9 cellular contexts compared by ENCODE assay signal in genomic region chr16:11799509-11800384, GRCh38. TPM values are rescaled to one million over a fixed set of nuclear protein-coding genes. Genes with fewer than 3 reads are reported as not detected.
A peak's percentile ranks its signal among the peaks of the same experiment; 100 is the strongest.
DNase-seq lines count a peak whose midpoint lies in the region; ATAC-seq lines count a peak whose summit lies in the region.
"Had no signal": no experiment of that assay in that cellular context is flagged by ENCODE, and none has a peak within 500 bp of the region (broad histone marks: within the 10 kb centered on the region; RNA-seq: fewer than 3 reads in every experiment).

No MANE protein-coding gene starts in this region.

- no peaks in the 10 kb centered on the region for H3K9me3 Mint-ChIP-seq in CD8-positive, alpha-beta memory T cell
- H3K9me3 Mint-ChIP-seq in activated naive CD8-positive, alpha-beta T cell treated with anti-CD3 and anti-CD28 coated beads for 36 hours = no peaks in the 10 kb centered on the region
- H3K9me3 Mint-ChIP-seq in naive thymus-derived CD8-positive, alpha-beta T cell = no peaks in the 10 kb centered on the region

- no peaks in the 10 kb centered on the region for H3K36me3 ChIP-seq in CD8-positive, alpha-beta memory T cell (ENCODE audit: insufficient read depth, low read length)
- H3K36me3 ChIP-seq in KOPT-K1 (ENCODE audit: insufficient read depth, low read length) = peaks cover 8% of the 10 kb centered on the region
- H3K36me3 ChIP-seq in aorta (ENCODE audit: control insufficient read depth in 1 of 2, insufficient read depth in 2 of 2, low read length in 1 of 2) = no peaks in the 10 kb centered on the region
- H3K36me3 ChIP-seq: Peyer's patch had no signal

- 88% methylated on average over 14 of the region's 14 CpGs for WGBS in aorta, 2 donors

- peak overlapping the region; percentile 21 to 98 (median 80) for H3K27ac Mint-ChIP-seq in CD8-positive, alpha-beta memory T cell
- H3K27ac Mint-ChIP-seq in activated naive CD8-positive, alpha-beta T cell treated with anti-CD3 and anti-CD28 coated beads for 36 hours = peak overlapping the region; percentile 82
- H3K27ac Mint-ChIP-seq in naive thymus-derived CD8-positive, alpha-beta T cell = peak overlapping the region; percentile 79 to 100 (median 98)

- POLR2A ChIA-PET in CD8-positive, alpha-beta memory T cell (lab: Charles Lee) = interaction anchor here (4.2 kb wide), 1 partner anchor 15 kb away, joined by 45 read pairs; no protein-coding TSS in a partner anchor
- POLR2A ChIA-PET in naive thymus-derived CD8-positive, alpha-beta T cell (lab: Charles Lee) = interaction anchor here (1.2 to 1.8 kb wide), 3 partner anchors 9 to 58 kb away, joined by 3 to 5 read pairs (median 5); partner anchors contain the start of gene TXNDC11

- H3K9me3 ChIP-seq in CD8-positive, alpha-beta memory T cell (ENCODE audit: low read length) = no peaks in the 10 kb centered on the region
- H3K9me3 ChIP-seq in KOPT-K1 (ENCODE audit: insufficient read depth, low read length, poor library complexity, severe bottlenecking) (no peaks in the 10 kb centered on the region), aorta (ENCODE audit: control insufficient read depth, low read length) (no peaks in the 10 kb centered on the region)
- H3K9me3 ChIP-seq: Peyer's patch had no signal

- CTCF ChIA-PET in CD8-positive, alpha-beta memory T cell (lab: Charles Lee) = interaction anchor here (3.5 to 5.2 kb wide), 3 partner anchors 11 to 57 kb away, joined by 21 to 92 read pairs (median 34); partner anchors contain the start of gene TXNDC11

- no peak for DNase-seq in CD8-positive, alpha-beta memory T cell
- DNase-seq in activated naive CD8-positive, alpha-beta T cell treated with anti-CD3 and anti-CD28 coated beads for 36 hours = no peak
- peak in 3 of 10 donors; percentile 32 to 36 (median 35) for DNase-seq in naive thymus-derived CD8-positive, alpha-beta T cell
- DNase-seq in aorta = no peak
- DNase-seq in NCI-H2227 (lab: John Stamatoyannopoulos, UW; ENCODE audit: unreplicated experiment) = no peak

- H3K4me1 Mint-ChIP-seq in CD8-positive, alpha-beta memory T cell = peaks cover 36 to 51% (median 50%) of the 10 kb centered on the region in 3 donors
- peaks cover 49% of the 10 kb centered on the region for H3K4me1 Mint-ChIP-seq in activated naive CD8-positive, alpha-beta T cell treated with anti-CD3 and anti-CD28 coated beads for 36 hours
- H3K4me1 Mint-ChIP-seq in naive thymus-derived CD8-positive, alpha-beta T cell = peaks cover 29 to 56% (median 52%) of the 10 kb centered on the region in 4 donors

- intact Hi-C loops in aorta (cut with DNase I) = no loop called here

- peaks cover 40% of the 10 kb centered on the region for H3K4me1 ChIP-seq in CD8-positive, alpha-beta memory T cell (ENCODE audit: insufficient read depth, low read length)
- no peaks in the 10 kb centered on the region for H3K4me1 ChIP-seq in aorta (ENCODE audit: control insufficient read depth in 1 of 2, insufficient read depth in 2 of 2, low read length in 2 of 2)

- H3K36me3 Mint-ChIP-seq in CD8-positive, alpha-beta memory T cell = peaks cover 0 to 19% (median 0%) of the 10 kb centered on the region in 3 donors
- H3K36me3 Mint-ChIP-seq in activated naive CD8-positive, alpha-beta T cell treated with anti-CD3 and anti-CD28 coated beads for 36 hours = peaks cover 22% of the 10 kb centered on the region
- peaks cover 0 to 3% (median 0%) of the 10 kb centered on the region in 3 donors for H3K36me3 Mint-ChIP-seq in naive thymus-derived CD8-positive, alpha-beta T cell

- ATAC-seq in naive thymus-derived CD8-positive, alpha-beta T cell = no peak
- ATAC-seq in aorta (ENCODE audit: low FRiP score) (no peak), GM18909 (IDR thresholded peaks at IDR 0.05; ENCODE audit: poor library complexity, unreplicated experiment) (no peak), HG02642 (IDR thresholded peaks at IDR 0.05; ENCODE audit: poor library complexity, unreplicated experiment) (no peak)

- no peaks in the 10 kb centered on the region for H3K27me3 ChIP-seq in CD8-positive, alpha-beta memory T cell (ENCODE audit: insufficient read depth, low read length, poor library complexity, severe bottlenecking)
- H3K27me3 ChIP-seq in aorta (ENCODE audit: control insufficient read depth in 1 of 2, insufficient read depth in 2 of 2, low read length in 1 of 2) = no peaks in the 10 kb centered on the region
- H3K27me3 ChIP-seq: Peyer's patch had no signal

- H3K4me3 Mint-ChIP-seq in CD8-positive, alpha-beta memory T cell = peak overlapping the region in 5 of 7 donors; percentile 30 to 93 (median 52)
- peak overlapping the region; percentile 93 for H3K4me3 Mint-ChIP-seq in activated naive CD8-positive, alpha-beta T cell treated with anti-CD3 and anti-CD28 coated beads for 36 hours
- peak overlapping the region in 9 of 10 donors; percentile 39 to 97 (median 61) for H3K4me3 Mint-ChIP-seq in naive thymus-derived CD8-positive, alpha-beta T cell

- H3K27me3 Mint-ChIP-seq in CD8-positive, alpha-beta memory T cell = peaks cover 0 to 5% of the 10 kb centered on the region in 2 donors
- H3K27me3 Mint-ChIP-seq in activated naive CD8-positive, alpha-beta T cell treated with anti-CD3 and anti-CD28 coated beads for 36 hours = no peaks in the 10 kb centered on the region
- H3K27me3 Mint-ChIP-seq in naive thymus-derived CD8-positive, alpha-beta T cell = no peaks in the 10 kb centered on the region

- no peak overlapping the region for H3K4me3 ChIP-seq in CD8-positive, alpha-beta memory T cell (ENCODE audit: low read length)
- no peak overlapping the region for H3K4me3 ChIP-seq in aorta (ENCODE audit: low read length in 2 of 2)
- H3K4me3 ChIP-seq: Peyer's patch had no signal

- peak overlapping the region; percentile 2 for H3K27ac ChIP-seq in CD8-positive, alpha-beta memory T cell (ENCODE audit: low read depth, low read length)
- peak overlapping the region; percentile 37 for H3K27ac ChIP-seq in KOPT-K1 (ENCODE audit: low read depth, low read length, poor library complexity, severe bottlenecking)
- H3K27ac ChIP-seq in aorta (ENCODE audit: low read depth in 1 of 2, low read length in 2 of 2) = no peak overlapping the region

RNA-seq across cellular contexts. Expression of gene ZC3H7A, which starts 2.7 kb away (rescaled TPM):
- 10 to 100 TPM; 51.9 to 54.2 TPM for total RNA-seq in CD8-positive, alpha-beta memory T cell
- 35.6 TPM for polyA plus RNA-seq in CD8-positive, alpha-beta memory T cell
- 10 to 100 TPM; 54.1 to 57.9 TPM for total RNA-seq in activated naive CD8-positive, alpha-beta T cell treated with anti-CD3 and anti-CD28 coated beads for 36 hours
- 10 to 100 TPM; 71.0 to 72.2 TPM for total RNA-seq in naive thymus-derived CD8-positive, alpha-beta T cell
- polyA plus RNA-seq in naive thymus-derived CD8-positive, alpha-beta T cell = 10 to 100 TPM; 29.7 to 35.1 (median 32.3) TPM
- 10 to 100 TPM; 69.7 to 86.2 TPM for total RNA-seq in aorta
- polyA plus RNA-seq in aorta = 10 to 100 TPM; 45.4 to 46.7 TPM

RNA-seq across cellular contexts. Expression of gene RSL1D1, which starts 51.6 kb away (rescaled TPM):
- total RNA-seq in CD8-positive, alpha-beta memory T cell = 100 to 1,000 TPM; 355 to 362 TPM
- 265 TPM for polyA plus RNA-seq in CD8-positive, alpha-beta memory T cell
- total RNA-seq in activated naive CD8-positive, alpha-beta T cell treated with anti-CD3 and anti-CD28 coated beads for 36 hours = 100 to 1,000 TPM; 434 to 441 TPM
- total RNA-seq in naive thymus-derived CD8-positive, alpha-beta T cell = 100 to 1,000 TPM; 238 to 252 TPM
- 100 to 1,000 TPM; 256 to 353 (median 337) TPM for polyA plus RNA-seq in naive thymus-derived CD8-positive, alpha-beta T cell
- 10 to 100 TPM; 83.1 to 95.5 TPM for total RNA-seq in aorta
- 10 to 100 TPM; 72.3 to 80.9 TPM for polyA plus RNA-seq in aorta

RNA-seq across cellular contexts. Expression of gene TXNDC11, which starts 57.1 kb away (rescaled TPM):
- total RNA-seq in CD8-positive, alpha-beta memory T cell = 10 to 100 TPM; 32.8 to 38.8 TPM
- 57.8 TPM for polyA plus RNA-seq in CD8-positive, alpha-beta memory T cell
- total RNA-seq in activated naive CD8-positive, alpha-beta T cell treated with anti-CD3 and anti-CD28 coated beads for 36 hours = 10 to 100 TPM; 24.5 to 27.3 TPM
- total RNA-seq in naive thymus-derived CD8-positive, alpha-beta T cell = 10 to 100 TPM; 35.3 to 41.8 TPM
- 10 to 100 TPM; 31.8 to 46.8 (median 35.4) TPM for polyA plus RNA-seq in naive thymus-derived CD8-positive, alpha-beta T cell
- total RNA-seq in aorta = 10 to 100 TPM; 39.7 to 43.6 TPM
- 10 to 100 TPM; 19.9 to 42.5 TPM for polyA plus RNA-seq in aorta

Comparison
In these comparisons a context has a peak if more than half of its experiments do, and no peak if none do; other contexts are left out.
1. H3K27ac ChIP-seq: peak in CD8-positive, alpha-beta memory T cell (single experiment) and KOPT-K1 (single experiment); none in aorta (0 of 2).
2. Peak in every context shown above with its lines, with median percentiles within 50 percentile points of each other: H3K27ac Mint-ChIP-seq and H3K4me3 Mint-ChIP-seq.